Comparison of ENCODE assay signal across 1 cellular context in the genomic region with DNA sequence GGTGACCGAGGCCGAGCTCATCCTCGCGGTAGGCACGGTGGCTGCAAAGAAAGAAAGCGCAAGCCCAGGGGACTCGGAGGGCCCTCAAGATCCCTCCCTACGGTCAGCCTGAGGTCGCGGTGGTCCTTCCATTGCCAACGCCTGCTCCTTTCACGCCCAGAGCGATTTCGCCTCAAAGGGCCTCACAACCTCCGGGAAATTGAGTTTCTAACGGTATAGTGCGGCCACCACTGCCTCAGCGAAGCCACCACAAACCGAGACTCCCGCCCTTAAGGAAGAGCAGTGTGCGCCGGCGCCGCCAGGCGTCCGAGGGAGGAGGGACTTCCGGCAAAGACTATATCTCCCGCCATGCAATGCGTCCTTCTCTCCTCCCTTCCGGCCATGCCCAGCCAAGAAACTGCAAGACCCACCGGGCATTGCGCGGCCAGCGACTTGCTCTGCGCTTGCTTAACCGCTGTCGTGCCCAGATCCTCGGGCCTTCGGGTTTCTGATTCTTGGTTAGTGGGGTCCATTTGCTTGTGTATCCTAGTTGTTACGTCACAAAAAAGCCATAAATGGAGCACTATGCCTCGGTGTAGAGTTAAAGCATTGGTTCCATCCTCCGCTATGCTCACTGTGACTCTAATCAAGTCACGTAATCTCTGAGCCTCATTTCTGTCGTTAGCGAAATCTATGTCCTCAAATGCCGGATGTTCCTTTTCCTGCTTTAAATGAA.
TF ChIP-seq lines count a peak whose summit lies in the region.

HAUS6 (minus strand) TSS at position 274 of the 715 bp plus-strand sequence; CDS start at position 21, 253 bp downstream.

TF ChIP-seq in K562, 482 proteins besides CTCF, POLR2A, EP300 and RAD21 (continued from another document and continues in another):
- TF ChIP-seq, protein P1, sequence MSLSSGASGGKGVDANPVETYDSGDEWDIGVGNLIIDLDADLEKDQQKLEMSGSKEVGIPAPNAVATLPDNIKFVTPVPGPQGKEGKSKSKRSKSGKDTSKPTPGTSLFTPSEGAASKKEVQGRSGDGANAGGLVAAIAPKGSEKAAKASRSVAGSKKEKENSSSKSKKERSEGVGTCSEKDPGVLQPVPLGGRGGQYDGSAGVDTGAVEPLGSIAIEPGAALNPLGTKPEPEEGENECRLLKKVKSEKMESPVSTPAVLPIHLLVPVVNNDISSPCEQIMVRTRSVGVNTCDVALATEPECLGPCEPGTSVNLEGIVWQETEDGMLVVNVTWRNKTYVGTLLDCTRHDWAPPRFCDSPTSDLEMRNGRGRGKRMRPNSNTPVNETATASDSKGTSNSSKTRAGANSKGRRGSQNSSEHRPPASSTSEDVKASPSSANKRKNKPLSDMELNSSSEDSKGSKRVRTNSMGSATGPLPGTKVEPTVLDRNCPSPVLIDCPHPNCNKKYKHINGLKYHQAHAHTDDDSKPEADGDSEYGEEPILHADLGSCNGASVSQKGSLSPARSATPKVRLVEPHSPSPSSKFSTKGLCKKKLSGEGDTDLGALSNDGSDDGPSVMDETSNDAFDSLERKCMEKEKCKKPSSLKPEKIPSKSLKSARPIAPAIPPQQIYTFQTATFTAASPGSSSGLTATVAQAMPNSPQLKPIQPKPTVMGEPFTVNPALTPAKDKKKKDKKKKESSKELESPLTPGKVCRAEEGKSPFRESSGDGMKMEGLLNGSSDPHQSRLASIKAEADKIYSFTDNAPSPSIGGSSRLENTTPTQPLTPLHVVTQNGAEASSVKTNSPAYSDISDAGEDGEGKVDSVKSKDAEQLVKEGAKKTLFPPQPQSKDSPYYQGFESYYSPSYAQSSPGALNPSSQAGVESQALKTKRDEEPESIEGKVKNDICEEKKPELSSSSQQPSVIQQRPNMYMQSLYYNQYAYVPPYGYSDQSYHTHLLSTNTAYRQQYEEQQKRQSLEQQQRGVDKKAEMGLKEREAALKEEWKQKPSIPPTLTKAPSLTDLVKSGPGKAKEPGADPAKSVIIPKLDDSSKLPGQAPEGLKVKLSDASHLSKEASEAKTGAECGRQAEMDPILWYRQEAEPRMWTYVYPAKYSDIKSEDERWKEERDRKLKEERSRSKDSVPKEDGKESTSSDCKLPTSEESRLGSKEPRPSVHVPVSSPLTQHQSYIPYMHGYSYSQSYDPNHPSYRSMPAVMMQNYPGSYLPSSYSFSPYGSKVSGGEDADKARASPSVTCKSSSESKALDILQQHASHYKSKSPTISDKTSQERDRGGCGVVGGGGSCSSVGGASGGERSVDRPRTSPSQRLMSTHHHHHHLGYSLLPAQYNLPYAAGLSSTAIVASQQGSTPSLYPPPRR (CRISPR knock-in tag; IDR thresholded peaks at IDR 0.05; ENCODE audit: borderline replicate concordance) = 0 out of 2 replicates have a peak, but pooled peaks have one; percentile 33
- TF ChIP-seq SP2 (IDR thresholded peaks at IDR 0.05; ENCODE audit: extremely low read depth, low read depth, low read length, poor library complexity, severe bottlenecking) (peak; percentile 41), POLR2G (IDR thresholded peaks at IDR 0.05; ENCODE audit: low read depth, low read length) (peak; percentile 91), CREM (IDR thresholded peaks at IDR 0.05; ENCODE audit: low read depth) (peak; percentile 63), ZNF589 (CRISPR knock-in tag; IDR thresholded peaks at IDR 0.05; ENCODE audit: low read depth) (peak; percentile 41; the same call in 1 of the 2 replicates), SUPT5H (IDR thresholded peaks at IDR 0.05) (peak; percentile 82), HDAC6 (IDR thresholded peaks at IDR 0.05; ENCODE audit: low read depth, low read length) (no peak), POLR2B (IDR thresholded peaks at IDR 0.05; ENCODE audit: low read depth, partially characterized antibody) (peak; percentile 74), TCF7 (IDR thresholded peaks at IDR 0.05; ENCODE audit: borderline replicate concordance) (0 out of 2 replicates have a peak, but pooled peaks have one; percentile 49), ZBTB2 (IDR thresholded peaks at IDR 0.05) (0 out of 2 replicates have a peak, but pooled peaks have one; percentile 19), GABPA (tag; conservative IDR thresholded peaks at IDR 0.05; ENCODE audit: low read depth) (peak; percentile 94), SIX5 (IDR thresholded peaks at IDR 0.05; ENCODE audit: borderline replicate concordance in 1 of 2, insufficient read depth in 1 of 2, low read depth in 1 of 2, low read length in 2 of 2) (peak; percentile 66 to 76), ZNF143 (CRISPR knock-in tag; IDR thresholded peaks at IDR 0.05) (peak; percentile 90), ZNF395 (CRISPR knock-in tag; IDR thresholded peaks at IDR 0.05) (0 out of 2 replicates have a peak, but pooled peaks have one; percentile 27), FOXK1 (CRISPR knock-in tag; IDR thresholded peaks at IDR 0.05; ENCODE audit: borderline replicate concordance) (0 out of 2 replicates have a peak, but pooled peaks have one; percentile 33), ZBTB40 (IDR thresholded peaks at IDR 0.05) (peak; percentile 93), ZBTB40 (CRISPR knock-in tag; IDR thresholded peaks at IDR 0.05) (no peak), CEBPG (CRISPR knock-in tag; IDR thresholded peaks at IDR 0.05) (peak; percentile 83), CEBPG (tag; conservative IDR thresholded peaks at IDR 0.05 in 1 of 2, IDR thresholded peaks at IDR 0.05 in 1 of 2) (peak; percentile 82 to 87), ID3 (CRISPR knock-in tag; IDR thresholded peaks at IDR 0.05) (no peak), ID3 (tag; IDR thresholded peaks at IDR 0.05) (no peak), GABPB1 (CRISPR knock-in tag; IDR thresholded peaks at IDR 0.05) (peak; percentile 95), E2F3 (CRISPR knock-in tag; IDR thresholded peaks at IDR 0.05) (0 out of 2 replicates have a peak, but pooled peaks have one; percentile 32), KDM5B (IDR thresholded peaks at IDR 0.05; ENCODE audit: insufficient replicate concordance, low read depth, low read length) (peak; percentile 60), CREB1 (IDR thresholded peaks at IDR 0.05) (no peak), CREB1 (CRISPR knock-in tag; IDR thresholded peaks at IDR 0.05) (peak; percentile 50; the same call in 1 of the 2 replicates), POU5F1 (IDR thresholded peaks at IDR 0.05; ENCODE audit: borderline replicate concordance, low read depth, low read length, partially characterized antibody) (no peak), XRCC3 (IDR thresholded peaks at IDR 0.05) (no peak), ZBTB17 (CRISPR knock-in tag; IDR thresholded peaks at IDR 0.05) (peak; percentile 97), NRF1 (conservative IDR thresholded peaks at IDR 0.05 in 1 of 2, IDR thresholded peaks at IDR 0.05 in 1 of 2) (peak; percentile 90 to 92), YBX1 (IDR thresholded peaks at IDR 0.05) (no peak), PML (IDR thresholded peaks at IDR 0.05; ENCODE audit: low read length) (0 out of 2 replicates have a peak, but pooled peaks have one; percentile 41), DLX4 (CRISPR knock-in tag; IDR thresholded peaks at IDR 0.05) (no peak), RFX5 (IDR thresholded peaks at IDR 0.05; ENCODE audit: low read depth, low read length) (no peak), ZNF644 (tag; IDR thresholded peaks at IDR 0.05; ENCODE audit: low read depth) (no peak)
- TF ChIP-seq, protein P2, sequence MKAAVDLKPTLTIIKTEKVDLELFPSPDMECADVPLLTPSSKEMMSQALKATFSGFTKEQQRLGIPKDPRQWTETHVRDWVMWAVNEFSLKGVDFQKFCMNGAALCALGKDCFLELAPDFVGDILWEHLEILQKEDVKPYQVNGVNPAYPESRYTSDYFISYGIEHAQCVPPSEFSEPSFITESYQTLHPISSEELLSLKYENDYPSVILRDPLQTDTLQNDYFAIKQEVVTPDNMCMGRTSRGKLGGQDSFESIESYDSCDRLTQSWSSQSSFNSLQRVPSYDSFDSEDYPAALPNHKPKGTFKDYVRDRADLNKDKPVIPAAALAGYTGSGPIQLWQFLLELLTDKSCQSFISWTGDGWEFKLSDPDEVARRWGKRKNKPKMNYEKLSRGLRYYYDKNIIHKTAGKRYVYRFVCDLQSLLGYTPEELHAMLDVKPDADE (conservative IDR thresholded peaks at IDR 0.05; ENCODE audit: control insufficient read depth, low read depth, low read length) = peak; percentile 63; the same call in 1 of the 2 replicates
- TF ChIP-seq, protein P3, sequence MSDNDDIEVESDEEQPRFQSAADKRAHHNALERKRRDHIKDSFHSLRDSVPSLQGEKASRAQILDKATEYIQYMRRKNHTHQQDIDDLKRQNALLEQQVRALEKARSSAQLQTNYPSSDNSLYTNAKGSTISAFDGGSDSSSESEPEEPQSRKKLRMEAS (CRISPR knock-in tag; IDR thresholded peaks at IDR 0.05) = peak; percentile 23; the same call in 1 of the 2 replicates
